ENCODE assay signal across 22 cellular contexts in genomic region chr1:186202174-186202843, GRCh38.
DNase-seq lines count a peak whose midpoint lies in the region; ATAC-seq, FAIRE-seq and TF ChIP-seq lines count a peak whose summit lies in the region.
"Had no signal": no experiment of that assay in that cellular context is flagged by ENCODE, and none has a peak within 500 bp of the region (broad histone marks: within the 10 kb centered on the region; RNA-seq: fewer than 3 reads in every experiment).

No MANE protein-coding gene starts in this region.

- CTCF ChIA-PET in MCF 10A (lab: Yijun Ruan, JAX) = interaction anchor here (0.6 to 4.6 kb wide), 6 partner anchors 11 to 482 kb away, joined by 3 to 20 read pairs (median 5); no protein-coding TSS in a partner anchor

- no peaks in the 10 kb centered on the region for H3K4me1 Mint-ChIP-seq in MCF 10A (ENCODE audit: insufficient read depth, unreplicated experiment)
- H3K4me1 Mint-ChIP-seq: CD14-positive monocyte had no signal

- H3K27me3 Mint-ChIP-seq in MCF 10A (ENCODE audit: insufficient read depth, unreplicated experiment) = no peaks in the 10 kb centered on the region

- POLR2A ChIA-PET in MCF 10A (lab: Yijun Ruan, JAX) = interaction anchor here (0.6 to 1.1 kb wide), 2 partner anchors 9 to 13 kb away, joined by 3 to 4 read pairs; no protein-coding TSS in a partner anchor

- no peak for TF ChIP-seq POLR2A in breast epithelium (IDR thresholded peaks at IDR 0.05)

- no peak overlapping the region for H3K27ac Mint-ChIP-seq in MCF 10A (ENCODE audit: low read depth, unreplicated experiment)
- H3K27ac Mint-ChIP-seq: activated CD4-positive, alpha-beta T cell treated with anti-CD3 and anti-CD28 coated beads for 36 hours; CD14-positive monocyte had no signal

- intact Hi-C loops in breast epithelium (cut with DNase I; ENCODE audit: low total_unique reads) (no loop called here), MCF 10A (cut with micrococcal nuclease) (no loop called here), left ventricle myocardium superior (cut with micrococcal nuclease) (no loop called here), posterior vena cava (cut with DNase I) (no loop called here), aorta (cut with DNase I) (loop anchor here in 1 of 2 donors (10.0 kb wide), 1 partner anchor 478 kb away; no protein-coding TSS in a partner anchor)

- DNase-seq in breast epithelium (ENCODE audit: low spot score in 2 of 2) = peak in 1 of 2 donors; percentile 30
- DNase-seq in MCF 10A (ENCODE audit: unreplicated experiment) = no peak
- DNase-seq in left ventricle myocardium superior = peak; percentile 45
- DNase-seq in posterior vena cava (ENCODE audit: low spot score) = peak; percentile 84
- peak in 1 of 2 donors; percentile 62 for DNase-seq in aorta
- DNase-seq in activated CD4-positive, alpha-beta T cell treated with anti-CD3 and anti-CD28 coated beads, Interleukin-2, amount 50 U/mL, for 48 hours = no peak
- DNase-seq in GM19239 (ENCODE audit: insufficient read length, low spot score) = no peak
- DNase-seq in activated effector memory CD4-positive, alpha-beta T cell treated with Interleukin-2 at 50 U/mL for 16 hours = no peak
- DNase-seq: activated CD4-positive, alpha-beta T cell treated with anti-CD3 and anti-CD28 coated beads for 36 hours; activated naive CD4-positive, alpha-beta T cell; cortex of kidney; DMS153; H7; Kasumi-1; NCI-H1105 treated with DMSO at 0.1 percent for 48 hours; NCI-H2107; PC-9; stimulated activated CD4-positive, alpha-beta T cell treated with anti-CD3 and anti-CD28 coated beads, Interleukin-4, amount 100 ng/mL, for 4 hours; stimulated activated CD8-positive, alpha-beta memory T cell treated with anti-CD3 and anti-CD28 coated beads, Interleukin-4, amount 100 ng/mL, for 48 hours had no signal

- H3K4me1 ChIP-seq in breast epithelium (no peaks in the 10 kb centered on the region), aorta (ENCODE audit: control insufficient read depth in 1 of 2, insufficient read depth in 2 of 2, low read length in 2 of 2) (no peaks in the 10 kb centered on the region)
- H3K4me1 ChIP-seq: tibial nerve had no signal

- ATAC-seq in left ventricle myocardium superior (peak; percentile 94), aorta (ENCODE audit: low FRiP score) (peak; percentile 87)
- ATAC-seq: activated CD4-positive, alpha-beta T cell treated with anti-CD3 and anti-CD28 coated beads for 36 hours had no signal

- H3K27me3 ChIP-seq in breast epithelium (no peaks in the 10 kb centered on the region), aorta (ENCODE audit: control insufficient read depth in 1 of 2, insufficient read depth in 2 of 2, low read length in 1 of 2) (no peaks in the 10 kb centered on the region)
- H3K27me3 ChIP-seq: tibial nerve had no signal

- H3K9me3 Mint-ChIP-seq in MCF 10A (ENCODE audit: unreplicated experiment) = peaks cover 7% of the 10 kb centered on the region

- H3K4me3 ChIP-seq in breast epithelium = no peak overlapping the region
- H3K4me3 ChIP-seq in aorta (ENCODE audit: low read length in 2 of 2) = no peak overlapping the region
- H3K4me3 ChIP-seq: PC-9, tibial nerve had no signal

- no peaks in the 10 kb centered on the region for H3K36me3 Mint-ChIP-seq in MCF 10A (ENCODE audit: insufficient read depth, unreplicated experiment)
- H3K36me3 Mint-ChIP-seq: CD14-positive monocyte had no signal

- H3K27ac ChIP-seq in breast epithelium = peak overlapping the region; percentile 6 to 28
- no peak overlapping the region for H3K27ac ChIP-seq in aorta (ENCODE audit: low read depth in 1 of 2, low read length in 2 of 2)
- H3K27ac ChIP-seq: PC-9 had no signal

- H3K9me3 ChIP-seq in breast epithelium (no peaks in the 10 kb centered on the region), aorta (ENCODE audit: control insufficient read depth, low read length) (no peaks in the 10 kb centered on the region)
- H3K9me3 ChIP-seq: tibial nerve had no signal

- H3K36me3 ChIP-seq in breast epithelium = no peaks in the 10 kb centered on the region
- H3K36me3 ChIP-seq in aorta (ENCODE audit: control insufficient read depth in 1 of 2, insufficient read depth in 2 of 2, low read length in 1 of 2) = no peaks in the 10 kb centered on the region
- H3K36me3 ChIP-seq: tibial nerve had no signal

- H3K4me3 Mint-ChIP-seq in MCF 10A (ENCODE audit: unreplicated experiment) = no peak overlapping the region
- H3K4me3 Mint-ChIP-seq: activated CD4-positive, alpha-beta T cell treated with anti-CD3 and anti-CD28 coated beads for 36 hours; CD14-positive monocyte had no signal

- no TSS peak for BruUV-seq in MCF 10A (replicated peaks; lab: Mats Ljungman, UMichigan)

- WGBS in aorta, 2 donors = 89 to 90% methylated on average over 7 of the region's 7 CpGs

- FAIRE-seq in GM19239 (lab: Jason Lieb, UNC) = no peak
- FAIRE-seq: islet of Langerhans had no signal

- no peak for TF ChIP-seq CTCF in breast epithelium (IDR thresholded peaks at IDR 0.05)
- no peak for TF ChIP-seq CTCF in MCF 10A (IDR thresholded peaks at IDR 0.05; ENCODE audit: unreplicated experiment)

Comparison
In these comparisons a context has a peak if more than half of its experiments do, and no peak if none do; other contexts are left out.
1. DNase-seq: peak in left ventricle myocardium superior (single experiment) and posterior vena cava (single experiment); none in MCF 10A (single experiment), activated CD4-positive, alpha-beta T cell treated with anti-CD3 and anti-CD28 coated beads, Interleukin-2, amount 50 U/mL, for 48 hours (0 of 2), GM19239 (single experiment) and activated effector memory CD4-positive, alpha-beta T cell treated with Interleukin-2 at 50 U/mL for 16 hours (single experiment).
2. H3K27ac ChIP-seq: peak in breast epithelium (2 of 2); none in aorta (0 of 2).